10 cellular contexts compared by ENCODE assay signal in the genomic region with DNA sequence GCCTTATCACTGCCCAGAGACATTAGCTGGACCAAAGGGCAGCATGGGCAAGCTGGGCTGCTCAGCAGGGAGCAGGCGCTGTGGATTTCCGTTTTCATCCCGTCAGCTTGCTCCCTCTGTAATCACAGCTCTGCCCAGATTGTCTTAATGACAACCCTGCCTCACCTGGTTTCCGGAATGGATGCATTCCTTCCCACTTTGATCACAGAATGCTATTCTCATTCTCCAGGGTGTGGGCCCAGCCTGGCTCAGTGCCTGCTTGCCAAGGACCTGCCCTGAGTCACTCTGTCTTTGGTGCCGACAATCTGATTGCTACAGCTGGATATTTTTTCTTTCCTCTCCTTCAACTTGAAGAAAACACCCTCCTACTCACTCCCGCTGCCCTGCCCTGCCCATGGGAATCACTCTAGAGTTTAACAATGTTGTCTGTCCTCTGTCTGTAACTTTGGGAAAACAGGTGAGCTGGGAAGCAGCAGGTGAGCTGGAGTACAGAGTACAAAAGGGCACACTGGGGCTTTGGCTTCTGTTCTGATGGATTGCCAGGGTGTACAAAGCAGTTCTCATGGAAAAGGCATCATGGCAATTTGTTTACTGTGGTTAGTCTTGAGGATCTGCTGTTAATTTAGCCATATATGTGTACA. TPM values are rescaled to one million over a fixed set of nuclear protein-coding genes. Genes with fewer than 3 reads are reported as not detected.
DNase-seq lines count a peak whose midpoint lies in the region; ATAC-seq, FAIRE-seq and TF ChIP-seq lines count a peak whose summit lies in the region.
"Had no signal": no experiment of that assay in that cellular context is flagged by ENCODE, and none has a peak within 500 bp of the region (broad histone marks: within the 10 kb centered on the region; RNA-seq: fewer than 3 reads in every experiment).

No MANE protein-coding gene starts in this region.

- no peaks in the 10 kb centered on the region for H3K9me3 ChIP-seq in Panc1 (ENCODE audit: control insufficient read depth, insufficient read depth, low read depth, low read length)
- H3K9me3 ChIP-seq in kidney (ENCODE audit: control insufficient read depth in 1 of 2, low read length in 2 of 2) = no peaks in the 10 kb centered on the region
- no peaks in the 10 kb centered on the region for H3K9me3 ChIP-seq in upper lobe of right lung

- POLR2A ChIA-PET in Panc1 (lab: Charles Lee) (interaction anchor here (0.6 kb wide), 2 partner anchors 35 to 377 kb away, joined by 3 read pairs; a partner anchor contains a TSS), GM10248 (lab: Yijun Ruan, JAX) (no interaction called here)

- CTCF ChIA-PET in Panc1 (lab: Charles Lee) (no interaction called here), GM10248 (lab: Yijun Ruan, JAX) (interaction anchor here (1.2 to 4.6 kb wide), 5 partner anchors 12 to 25 kb away, joined by 3 to 29 read pairs (median 4); no protein-coding TSS in a partner anchor)

- ATAC-seq in Panc1 (peak; percentile 60), upper lobe of right lung (peak; percentile 91), HG02938 (IDR thresholded peaks at IDR 0.05; ENCODE audit: unreplicated experiment) (no peak)

- DNase-seq in SIG-M5 treated with dmso at 0.1 percent for 504 hours (lab: John Stamatoyannopoulos, UW; ENCODE audit: unreplicated experiment) = peak; percentile 7
- no peak for DNase-seq in SIG-M5 (lab: John Stamatoyannopoulos, UW)
- peak; percentile 12 for DNase-seq in Panc1 (ENCODE audit: low read depth, low spot score)
- peak; percentile 91 for DNase-seq in kidney
- peak; percentile 83 for DNase-seq in upper lobe of right lung
- no peak for DNase-seq in GM10248 (ENCODE audit: extremely low spot score)
- no peak for DNase-seq in amniotic stem cell (lab: John Stamatoyannopoulos, UW)
- DNase-seq: AML-193, cerebellar nuclear complex had no signal

- BruUV-seq in Panc1 (replicated peaks; lab: Mats Ljungman, UMichigan) = no TSS peak

- intact Hi-C loops in Panc1 (cut with micrococcal nuclease; ENCODE audit: unreplicated experiment) = no loop called here
- intact Hi-C loops in kidney (cut with DNase I) = no loop called here
- intact Hi-C loops in upper lobe of right lung (cut with DNase I) = no loop called here

- H3K27me3 ChIP-seq in Panc1 (ENCODE audit: control insufficient read depth, insufficient read depth, low read length) (no peaks in the 10 kb centered on the region), upper lobe of right lung (no peaks in the 10 kb centered on the region)

- no peaks in the 10 kb centered on the region for H3K36me3 ChIP-seq in Panc1 (ENCODE audit: control insufficient read depth, insufficient read depth, low read length)
- no peaks in the 10 kb centered on the region for H3K36me3 ChIP-seq in kidney (ENCODE audit: control insufficient read depth in 1 of 2, insufficient read depth in 2 of 2, low read length in 2 of 2)
- no peaks in the 10 kb centered on the region for H3K36me3 ChIP-seq in upper lobe of right lung

- H3K4me1 ChIP-seq in Panc1 (ENCODE audit: control insufficient read depth, insufficient read depth, low read length) = peaks cover 4% of the 10 kb centered on the region; the same call in 1 of the 2 replicates
- no peaks in the 10 kb centered on the region for H3K4me1 ChIP-seq in kidney (ENCODE audit: control insufficient read depth in 1 of 2, insufficient read depth in 1 of 2, low read depth in 1 of 2, low read length in 2 of 2)
- no peaks in the 10 kb centered on the region for H3K4me1 ChIP-seq in upper lobe of right lung

- no peak for FAIRE-seq in kidney (lab: Jason Lieb, UNC)

- TF ChIP-seq CTCF in Panc1 (IDR thresholded peaks at IDR 0.05) (no peak), kidney (IDR thresholded peaks at IDR 0.05; ENCODE audit: borderline replicate concordance, extremely low read depth, insufficient read depth) (no peak), upper lobe of right lung (IDR thresholded peaks at IDR 0.05) (no peak), GM10248 (IDR thresholded peaks at IDR 0.05; ENCODE audit: control extremely low read depth, extremely low read depth, low read depth, missing control alignments) (no peak)

- H3K9ac ChIP-seq in kidney (ENCODE audit: low read length in 2 of 2) = no peak overlapping the region

- in situ Hi-C loops in Panc1 (cut with HindIII; ENCODE audit: low pct_unique_long_range_greater_than_20kb, low sequenced_read_pairs) = no loop called here

- H3K4me3 ChIP-seq in Panc1 (ENCODE audit: low read depth in 2 of 2, low read length in 2 of 2) (no peak overlapping the region), kidney (ENCODE audit: low read length in 2 of 2) (no peak overlapping the region), upper lobe of right lung (no peak overlapping the region)

- no peak overlapping the region for H3K27ac ChIP-seq in Panc1 (ENCODE audit: low read length)
- no peak overlapping the region for H3K27ac ChIP-seq in kidney (ENCODE audit: low read depth in 2 of 2, low read length in 2 of 2)
- H3K27ac ChIP-seq in upper lobe of right lung = peak overlapping the region; percentile 38

RNA-seq across cellular contexts. Expression of a gene that starts 27.2 kb away (rescaled TPM):
- total RNA-seq in Panc1 (2021; ENCODE audit: unreplicated experiment) (53.4 TPM), kidney (27.0 TPM), upper lobe of right lung (21.7 TPM)
- 49.4 TPM for polyA plus RNA-seq in Panc1 (2012; ENCODE audit: insufficient read length)
- 41.9 TPM for polyA plus RNA-seq in kidney (ENCODE audit: insufficient read depth, low read depth, low replicate concordance)

RNA-seq across cellular contexts. Expression of a gene that starts 35.5 kb away (rescaled TPM):
- 325 TPM for total RNA-seq in Panc1 (2021; ENCODE audit: unreplicated experiment)
- 285 TPM for polyA plus RNA-seq in Panc1 (2012; ENCODE audit: insufficient read length)
- total RNA-seq in kidney = 117 TPM
- polyA plus RNA-seq in kidney (ENCODE audit: insufficient read depth, low read depth, low replicate concordance) = 180 TPM
- total RNA-seq in upper lobe of right lung = 96.8 TPM

Comparison
In these comparisons a context has a peak if more than half of its experiments do, and no peak if none do; other contexts are left out.
1. DNase-seq: peak in SIG-M5 treated with dmso at 0.1 percent for 504 hours (single experiment), Panc1 (single experiment), kidney (single experiment) and upper lobe of right lung (single experiment); none in SIG-M5 (single experiment), GM10248 (single experiment) and amniotic stem cell (single experiment).